ENCODE assay signal across 1 cellular context in the genomic region with DNA sequence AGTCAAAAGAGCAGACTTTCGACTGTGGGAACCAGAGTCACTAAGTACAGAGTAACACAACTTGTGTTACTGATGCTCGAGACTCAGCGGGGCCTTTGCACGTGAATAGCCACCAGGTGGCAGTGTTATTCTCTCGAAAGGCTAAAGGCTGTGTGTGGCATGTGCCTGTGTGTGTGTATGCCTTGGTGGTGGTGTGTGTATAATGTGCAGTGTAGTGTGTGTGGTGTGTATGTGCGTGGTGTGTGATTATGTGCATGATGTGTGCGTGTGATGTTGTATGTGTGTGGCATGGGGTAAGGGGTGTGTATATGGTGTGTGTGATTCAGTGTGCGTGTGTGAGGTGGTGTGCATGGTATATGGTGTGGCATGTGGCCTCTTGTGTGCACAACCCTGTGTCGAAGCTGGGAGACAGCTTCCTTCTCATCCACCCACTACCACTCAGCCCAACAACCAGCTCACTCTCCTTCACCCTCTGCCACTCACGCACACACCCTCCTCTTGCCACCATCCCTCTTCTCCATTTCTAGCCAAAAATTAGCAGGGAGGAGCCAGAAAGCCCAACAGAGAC.
TF ChIP-seq lines count a peak whose summit lies in the region.

No MANE protein-coding gene starts in this region.

TF ChIP-seq in HepG2, 621 proteins besides CTCF, POLR2A, EP300 and RAD21 (continued from another document):
- TF ChIP-seq PTBP1 (IDR thresholded peaks at IDR 0.05; ENCODE audit: low read depth, low read length, poor library complexity, severe bottlenecking): no peak
